ENCODE assay signal across 8 cellular contexts in genomic region chr2:130920417-130921030, GRCh38.
A peak's percentile ranks its signal among the peaks of the same experiment; 100 is the strongest.
DNase-seq lines count a peak whose midpoint lies in the region; ATAC-seq and TF ChIP-seq lines count a peak whose summit lies in the region.

No MANE protein-coding gene starts in this region.

- POLR2A ChIA-PET in HEK293T (lab: Yijun Ruan, JAX) = no interaction called here

- no peaks in the 10 kb centered on the region for H3K27me3 ChIP-seq in BE2C

- H3K36me3 ChIP-seq in BE2C = no peaks in the 10 kb centered on the region

- H3K4me1 ChIP-seq in BE2C = no peaks in the 10 kb centered on the region

- TF ChIP-seq CTCF in BE2C (IDR thresholded peaks at IDR 0.05; ENCODE audit: low read depth, low read length) = peak; percentile 82

- no peaks in the 10 kb centered on the region for H3K9me3 ChIP-seq in BE2C

- ATAC-seq in HG02970 (IDR thresholded peaks at IDR 0.05; ENCODE audit: low FRiP score, unreplicated experiment) = no peak

- CTCF ChIA-PET in HEK293T (lab: Yijun Ruan, JAX) = interaction anchor here (0.7 to 1.5 kb wide), 2 partner anchors 23 to 123 kb away, joined by 3 to 12 read pairs; no protein-coding TSS in a partner anchor

- peak; percentile 64 for DNase-seq in BE2C
- DNase-seq in HEK293T (ENCODE audit: extremely low spot score) = peak; percentile 78
- peak; percentile 2 for DNase-seq in NCI-H774 (lab: John Stamatoyannopoulos, UW)
- DNase-seq in activated CD8-positive, alpha-beta memory T cell treated with anti-CD3 and anti-CD28 coated beads, Interleukin-2, amount 50 U/mL, for 24 hours (ENCODE audit: extremely low read depth) = peak; percentile 29
- no peak for DNase-seq in epithelial cell of prostate (ENCODE audit: low read depth, low spot score)
- peak; percentile 63 for DNase-seq in myocyte (ENCODE audit: low read depth)
- peak in 5 of 6 experiments; percentile 7 to 27 (median 13) for DNase-seq in stimulated activated naive CD4-positive, alpha-beta T cell (lab: John Stamatoyannopoulos, UW)

- H3K4me3 ChIP-seq in BE2C (ENCODE audit: low read depth, low read length) = no peak overlapping the region

- H3K27ac ChIP-seq in epithelial cell of prostate = peak overlapping the region; percentile 16

TF ChIP-seq in HEK293T, 16 proteins besides CTCF, POLR2A, EP300 and RAD21:
- TF ChIP-seq ARNT (IDR thresholded peaks at IDR 0.05) (no peak), PKNOX1 (IDR thresholded peaks at IDR 0.05) (no peak), ELF4 (IDR thresholded peaks at IDR 0.05) (no peak), L3MBTL2 (conservative IDR thresholded peaks at IDR 0.05) (no peak), CTBP1 (IDR thresholded peaks at IDR 0.05; ENCODE audit: borderline replicate concordance) (no peak), TARDBP (IDR thresholded peaks at IDR 0.05) (no peak), ZNF384 (IDR thresholded peaks at IDR 0.05) (no peak), SP1 (IDR thresholded peaks at IDR 0.05) (no peak), FOXK2 (IDR thresholded peaks at IDR 0.05) (no peak), FOXA1 (IDR thresholded peaks at IDR 0.05) (no peak), BHLHE40 (IDR thresholded peaks at IDR 0.05; ENCODE audit: borderline replicate concordance) (no peak), LEF1 (IDR thresholded peaks at IDR 0.05; ENCODE audit: borderline replicate concordance) (no peak), FOXM1 (IDR thresholded peaks at IDR 0.05; ENCODE audit: borderline replicate concordance) (no peak), SUZ12 (IDR thresholded peaks at IDR 0.05) (no peak), HDGF (IDR thresholded peaks at IDR 0.05; ENCODE audit: borderline replicate concordance) (no peak), NFRKB (IDR thresholded peaks at IDR 0.05) (no peak)
